Comparison of ENCODE assay signal across 16 cellular contexts in the genomic region with DNA sequence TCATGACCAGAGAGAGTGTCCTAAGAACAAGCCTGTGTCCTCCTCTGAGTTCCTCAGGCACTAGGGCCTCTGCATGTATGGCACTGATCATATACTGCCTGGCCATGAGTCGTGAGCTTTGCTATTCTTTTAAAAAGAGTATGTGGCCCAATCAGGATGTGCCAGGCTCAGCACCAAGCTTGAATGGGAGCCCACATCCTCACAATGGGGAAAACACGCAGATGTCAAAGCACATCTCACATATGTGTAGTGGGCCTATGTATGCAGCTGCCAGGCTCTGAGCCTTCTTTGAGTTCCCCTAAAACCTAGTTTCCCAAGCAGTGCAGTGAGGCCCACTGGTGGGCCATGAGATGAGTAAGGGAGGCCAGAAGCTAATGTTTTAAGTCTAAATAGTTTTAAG.
DNase-seq lines count a peak whose midpoint lies in the region; ATAC-seq and TF ChIP-seq lines count a peak whose summit lies in the region.
"Had no signal": no experiment of that assay in that cellular context is flagged by ENCODE, and none has a peak within 500 bp of the region (broad histone marks: within the 10 kb centered on the region; RNA-seq: fewer than 3 reads in every experiment).

No MANE protein-coding gene starts in this region.

- H3K27me3 ChIP-seq in MM.1S (replicated peaks; ENCODE audit: insufficient read depth, low read length) = no peaks in the 10 kb centered on the region
- H3K27me3 ChIP-seq in osteoblast (ENCODE audit: insufficient read depth, low read length) = peaks cover 3% of the 10 kb centered on the region
- peaks cover 5% of the 10 kb centered on the region for H3K27me3 ChIP-seq in GM23338 (ENCODE audit: insufficient read depth)
- H3K27me3 ChIP-seq: thyroid gland had no signal

- H3K9me2 ChIP-seq in MM.1S (replicated peaks; ENCODE audit: insufficient read depth, low read length) (no peaks in the 10 kb centered on the region), GM23338 (ENCODE audit: insufficient read depth) (no peaks in the 10 kb centered on the region)

- H3K9me3 Mint-ChIP-seq in activated T-cell treated with anti-CD3 and anti-CD28 coated beads, Interleukin-2, amount 50 U/mL, for 24 hours = no peaks in the 10 kb centered on the region
- no peaks in the 10 kb centered on the region for H3K9me3 Mint-ChIP-seq in activated naive CD8-positive, alpha-beta T cell treated with anti-CD3 and anti-CD28 coated beads for 36 hours
- H3K9me3 Mint-ChIP-seq in GM23338 = peaks cover 4% of the 10 kb centered on the region; the same call in 1 of the 3 replicates

- H3K36me3 Mint-ChIP-seq in activated T-cell treated with anti-CD3 and anti-CD28 coated beads, Interleukin-2, amount 50 U/mL, for 24 hours (ENCODE audit: low read depth) = no peaks in the 10 kb centered on the region
- H3K36me3 Mint-ChIP-seq in activated naive CD8-positive, alpha-beta T cell treated with anti-CD3 and anti-CD28 coated beads for 36 hours = no peaks in the 10 kb centered on the region
- no peaks in the 10 kb centered on the region for H3K36me3 Mint-ChIP-seq in GM23338 (ENCODE audit: low read depth)

- H3K27ac Mint-ChIP-seq in activated T-cell treated with anti-CD3 and anti-CD28 coated beads, Interleukin-2, amount 50 U/mL, for 24 hours = peak overlapping the region; percentile 41
- no peak overlapping the region for H3K27ac Mint-ChIP-seq in activated naive CD8-positive, alpha-beta T cell treated with anti-CD3 and anti-CD28 coated beads for 36 hours
- H3K27ac Mint-ChIP-seq in GM23338 = no peak overlapping the region

- H4K20me1 ChIP-seq in MM.1S (ENCODE audit: insufficient read depth, low read length) (no peaks in the 10 kb centered on the region), osteoblast (ENCODE audit: insufficient read depth, low read length) (no peaks in the 10 kb centered on the region), GM23338 (replicated peaks; ENCODE audit: insufficient read depth) (no peaks in the 10 kb centered on the region)

- peak overlapping the region; percentile 89 for H3K4me2 ChIP-seq in MM.1S (ENCODE audit: low read depth, low read length)
- no peak overlapping the region for H3K4me2 ChIP-seq in osteoblast (ENCODE audit: insufficient read depth, low read length)
- no peak overlapping the region for H3K4me2 ChIP-seq in GM23338

- TF ChIP-seq CTCF in MM.1S (IDR thresholded peaks at IDR 0.05; ENCODE audit: low read length) (no peak), osteoblast (IDR thresholded peaks at IDR 0.05; ENCODE audit: extremely low read depth, low read depth, low read length) (no peak), GM23338 (conservative IDR thresholded peaks at IDR 0.05; ENCODE audit: low read depth in 2 of 2) (no peak)

- H2AFZ ChIP-seq in MM.1S (ENCODE audit: low read length) (no peak overlapping the region), osteoblast (ENCODE audit: low read length) (no peak overlapping the region), GM23338 (no peak overlapping the region)

- H3K9ac ChIP-seq in MM.1S (ENCODE audit: low read length) = peak overlapping the region; percentile 69; the same call in 1 of the 2 replicates

- no peak for ATAC-seq in GM23338
- no peak for ATAC-seq in HG03039 (IDR thresholded peaks at IDR 0.05; ENCODE audit: unreplicated experiment)

- peak overlapping the region; percentile 84 for H3K27ac ChIP-seq in MM.1S (ENCODE audit: low read length)
- H3K27ac ChIP-seq in osteoblast (ENCODE audit: low read depth, low read length) = no peak overlapping the region
- no peak overlapping the region for H3K27ac ChIP-seq in GM23338 (ENCODE audit: low read depth)
- H3K27ac ChIP-seq: thyroid gland, VCaP had no signal

- peak overlapping the region; percentile 26 for H3K4me3 Mint-ChIP-seq in activated T-cell treated with anti-CD3 and anti-CD28 coated beads, Interleukin-2, amount 50 U/mL, for 24 hours
- H3K4me3 Mint-ChIP-seq in activated naive CD8-positive, alpha-beta T cell treated with anti-CD3 and anti-CD28 coated beads for 36 hours = peak overlapping the region; percentile 18
- no peak overlapping the region; the same call in 2 of the 3 replicates for H3K4me3 Mint-ChIP-seq in GM23338
- H3K4me3 Mint-ChIP-seq: CD14-positive monocyte had no signal

- H3K36me3 ChIP-seq in MM.1S (replicated peaks; ENCODE audit: insufficient read depth, low read length) (no peaks in the 10 kb centered on the region), osteoblast (ENCODE audit: insufficient read depth, low read length) (no peaks in the 10 kb centered on the region), GM23338 (ENCODE audit: insufficient read depth) (no peaks in the 10 kb centered on the region)
- H3K36me3 ChIP-seq: thyroid gland had no signal

- H3K4me3 ChIP-seq in MM.1S (ENCODE audit: low read length) (0 out of 2 replicates have a peak overlapping the region, but pooled peaks have one; percentile 73), osteoblast (ENCODE audit: insufficient read depth, low read length) (no peak overlapping the region), GM23338 (no peak overlapping the region)
- H3K4me3 ChIP-seq: thyroid gland had no signal

- H3K4me1 Mint-ChIP-seq in activated T-cell treated with anti-CD3 and anti-CD28 coated beads, Interleukin-2, amount 50 U/mL, for 24 hours (ENCODE audit: low read depth) = peaks cover 6% of the 10 kb centered on the region
- peaks cover 5% of the 10 kb centered on the region for H3K4me1 Mint-ChIP-seq in activated naive CD8-positive, alpha-beta T cell treated with anti-CD3 and anti-CD28 coated beads for 36 hours
- H3K4me1 Mint-ChIP-seq in GM23338 = peaks cover 33% of the 10 kb centered on the region

- DNase-seq in activated T-cell treated with anti-CD3 and anti-CD28 coated beads, Interleukin-2, amount 50 U/mL, for 24 hours = no peak
- no peak for DNase-seq in activated T-cell treated with anti-CD3 and anti-CD28 coated beads, Interleukin-2, amount 50 U/mL, for 1 hour
- no peak for DNase-seq in MM.1S
- DNase-seq in activated naive CD8-positive, alpha-beta T cell treated with anti-CD3 and anti-CD28 coated beads for 36 hours = no peak
- DNase-seq in osteoblast (ENCODE audit: insufficient read length, low spot score, missing footprints) = peak; percentile 29
- DNase-seq in GM23338 (ENCODE audit: low spot score) = no peak
- no peak for DNase-seq in HPDE6-E6E7 (ENCODE audit: extremely low spot score)
- DNase-seq: cortex of kidney; kidney glomerular epithelial cell; NCI-H187 treated with DMSO at 0.1 percent for 48 hours; NCI-H345; stimulated activated CD4-positive, alpha-beta T cell treated with anti-CD3 and anti-CD28 coated beads, Interleukin-12 subunit alpha, Interleukin-12 subunit beta, amount 100 ng/mL, for 4 hours; thyroid gland had no signal

- H3F3A ChIP-seq in MM.1S (ENCODE audit: insufficient read depth, low read length) (peaks cover 57% of the 10 kb centered on the region), GM23338 (replicated peaks; ENCODE audit: low read depth) (no peaks in the 10 kb centered on the region)

- no peaks in the 10 kb centered on the region for H3K27me3 Mint-ChIP-seq in activated T-cell treated with anti-CD3 and anti-CD28 coated beads, Interleukin-2, amount 50 U/mL, for 24 hours
- H3K27me3 Mint-ChIP-seq in activated naive CD8-positive, alpha-beta T cell treated with anti-CD3 and anti-CD28 coated beads for 36 hours = no peaks in the 10 kb centered on the region
- peaks cover 8% of the 10 kb centered on the region for H3K27me3 Mint-ChIP-seq in GM23338 (ENCODE audit: insufficient read depth, low read depth, poor library complexity)

- H3K79me2 ChIP-seq in MM.1S (ENCODE audit: low read length) = peaks cover 53% of the 10 kb centered on the region
- H3K79me2 ChIP-seq in osteoblast (ENCODE audit: insufficient read depth, low read length) = no peaks in the 10 kb centered on the region
- H3K79me2 ChIP-seq in GM23338 (replicated peaks; ENCODE audit: insufficient read depth) = no peaks in the 10 kb centered on the region

- no peaks in the 10 kb centered on the region for H3K9me3 ChIP-seq in MM.1S (replicated peaks; ENCODE audit: insufficient read depth, low read length)
- no peaks in the 10 kb centered on the region for H3K9me3 ChIP-seq in osteoblast (ENCODE audit: low read depth, low read length)
- H3K9me3 ChIP-seq: thyroid gland had no signal

- H3K4me1 ChIP-seq in MM.1S (ENCODE audit: low read length) = peaks cover 55% of the 10 kb centered on the region
- no peaks in the 10 kb centered on the region for H3K4me1 ChIP-seq in osteoblast (ENCODE audit: insufficient read depth, low read length)
- H3K4me1 ChIP-seq in GM23338 (ENCODE audit: insufficient read depth) = peaks cover 10% of the 10 kb centered on the region
- H3K4me1 ChIP-seq: thyroid gland had no signal

TF ChIP-seq in GM23338, 12 proteins besides CTCF, POLR2A, EP300 and RAD21 (continues in another document):
- TF ChIP-seq POLR2AphosphoS5 (IDR thresholded peaks at IDR 0.05; ENCODE audit: low read depth) (no peak), JUNB (IDR thresholded peaks at IDR 0.05; ENCODE audit: unreplicated experiment) (no peak), ZNF114 (CRISPR knock-in tag; IDR thresholded peaks at IDR 0.05) (no peak), EZH2phosphoT487 (IDR thresholded peaks at IDR 0.05; ENCODE audit: unreplicated experiment) (no peak)
- TF ChIP-seq, protein P1, sequence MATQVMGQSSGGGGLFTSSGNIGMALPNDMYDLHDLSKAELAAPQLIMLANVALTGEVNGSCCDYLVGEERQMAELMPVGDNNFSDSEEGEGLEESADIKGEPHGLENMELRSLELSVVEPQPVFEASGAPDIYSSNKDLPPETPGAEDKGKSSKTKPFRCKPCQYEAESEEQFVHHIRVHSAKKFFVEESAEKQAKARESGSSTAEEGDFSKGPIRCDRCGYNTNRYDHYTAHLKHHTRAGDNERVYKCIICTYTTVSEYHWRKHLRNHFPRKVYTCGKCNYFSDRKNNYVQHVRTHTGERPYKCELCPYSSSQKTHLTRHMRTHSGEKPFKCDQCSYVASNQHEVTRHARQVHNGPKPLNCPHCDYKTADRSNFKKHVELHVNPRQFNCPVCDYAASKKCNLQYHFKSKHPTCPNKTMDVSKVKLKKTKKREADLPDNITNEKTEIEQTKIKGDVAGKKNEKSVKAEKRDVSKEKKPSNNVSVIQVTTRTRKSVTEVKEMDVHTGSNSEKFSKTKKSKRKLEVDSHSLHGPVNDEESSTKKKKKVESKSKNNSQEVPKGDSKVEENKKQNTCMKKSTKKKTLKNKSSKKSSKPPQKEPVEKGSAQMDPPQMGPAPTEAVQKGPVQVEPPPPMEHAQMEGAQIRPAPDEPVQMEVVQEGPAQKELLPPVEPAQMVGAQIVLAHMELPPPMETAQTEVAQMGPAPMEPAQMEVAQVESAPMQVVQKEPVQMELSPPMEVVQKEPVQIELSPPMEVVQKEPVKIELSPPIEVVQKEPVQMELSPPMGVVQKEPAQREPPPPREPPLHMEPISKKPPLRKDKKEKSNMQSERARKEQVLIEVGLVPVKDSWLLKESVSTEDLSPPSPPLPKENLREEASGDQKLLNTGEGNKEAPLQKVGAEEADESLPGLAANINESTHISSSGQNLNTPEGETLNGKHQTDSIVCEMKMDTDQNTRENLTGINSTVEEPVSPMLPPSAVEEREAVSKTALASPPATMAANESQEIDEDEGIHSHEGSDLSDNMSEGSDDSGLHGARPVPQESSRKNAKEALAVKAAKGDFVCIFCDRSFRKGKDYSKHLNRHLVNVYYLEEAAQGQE (IDR thresholded peaks at IDR 0.05; ENCODE audit: unreplicated experiment) = no peak
